1 cellular context compared by ENCODE assay signal in genomic region chr11:119030329-119031047, GRCh38.
TF ChIP-seq lines count a peak whose summit lies in the region.

TSS of gene SLC37A4 (minus strand) at chr11:119030877.

TF ChIP-seq in HepG2, 621 proteins besides CTCF, POLR2A, EP300 and RAD21 (continued from another document and continues in another):
- TF ChIP-seq FOXA3 (CRISPR knock-in tag; IDR thresholded peaks at IDR 0.05): peak; percentile 55
- TF ChIP-seq RNF2 (conservative IDR thresholded peaks at IDR 0.05; ENCODE audit: low read depth): peak; percentile 83
- 0 out of 2 replicates have a peak, but pooled peaks have one; percentile 60 for TF ChIP-seq ZZZ3 (CRISPR knock-in tag; IDR thresholded peaks at IDR 0.05; ENCODE audit: borderline replicate concordance)
- no peak for TF ChIP-seq GLMP (CRISPR knock-in tag; IDR thresholded peaks at IDR 0.05; ENCODE audit: borderline replicate concordance)
- TF ChIP-seq SMAD9 (CRISPR knock-in tag; IDR thresholded peaks at IDR 0.05): no peak
- peak; percentile 82 for TF ChIP-seq HOXD1 (CRISPR knock-in tag; IDR thresholded peaks at IDR 0.05)
- TF ChIP-seq PAX8 (CRISPR knock-in tag; IDR thresholded peaks at IDR 0.05; ENCODE audit: borderline replicate concordance): no peak
- no peak for TF ChIP-seq ZNF530 (CRISPR knock-in tag; IDR thresholded peaks at IDR 0.05; ENCODE audit: low read depth)
- no peak for TF ChIP-seq ZNF879 (CRISPR knock-in tag; IDR thresholded peaks at IDR 0.05)
- TF ChIP-seq, protein P1, sequence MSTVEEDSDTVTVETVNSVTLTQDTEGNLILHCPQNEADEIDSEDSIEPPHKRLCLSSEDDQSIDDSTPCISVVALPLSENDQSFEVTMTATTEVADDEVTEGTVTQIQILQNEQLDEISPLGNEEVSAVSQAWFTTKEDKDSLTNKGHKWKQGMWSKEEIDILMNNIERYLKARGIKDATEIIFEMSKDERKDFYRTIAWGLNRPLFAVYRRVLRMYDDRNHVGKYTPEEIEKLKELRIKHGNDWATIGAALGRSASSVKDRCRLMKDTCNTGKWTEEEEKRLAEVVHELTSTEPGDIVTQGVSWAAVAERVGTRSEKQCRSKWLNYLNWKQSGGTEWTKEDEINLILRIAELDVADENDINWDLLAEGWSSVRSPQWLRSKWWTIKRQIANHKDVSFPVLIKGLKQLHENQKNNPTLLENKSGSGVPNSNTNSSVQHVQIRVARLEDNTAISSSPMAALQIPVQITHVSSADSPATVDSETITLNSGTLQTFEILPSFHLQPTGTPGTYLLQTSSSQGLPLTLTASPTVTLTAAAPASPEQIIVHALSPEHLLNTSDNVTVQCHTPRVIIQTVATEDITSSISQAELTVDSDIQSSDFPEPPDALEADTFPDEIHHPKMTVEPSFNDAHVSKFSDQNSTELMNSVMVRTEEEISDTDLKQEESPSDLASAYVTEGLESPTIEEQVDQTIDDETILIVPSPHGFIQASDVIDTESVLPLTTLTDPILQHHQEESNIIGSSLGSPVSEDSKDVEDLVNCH (CRISPR knock-in tag; IDR thresholded peaks at IDR 0.05): no peak; the same call in 1 of the 2 replicates
- TF ChIP-seq ZNF777 (CRISPR knock-in tag; IDR thresholded peaks at IDR 0.05): peak; percentile 55; the same call in 1 of the 2 replicates
- peak; percentile 95 for TF ChIP-seq ZNF580 (CRISPR knock-in tag; IDR thresholded peaks at IDR 0.05; ENCODE audit: borderline replicate concordance, low read depth)
- no peak for TF ChIP-seq ZNF781 (CRISPR knock-in tag; IDR thresholded peaks at IDR 0.05; ENCODE audit: borderline replicate concordance, not compliant biosample characterization)
- peak; percentile 71 for TF ChIP-seq FOXP4 (CRISPR knock-in tag; IDR thresholded peaks at IDR 0.05)
- TF ChIP-seq KDM5B (CRISPR knock-in tag; IDR thresholded peaks at IDR 0.05; ENCODE audit: borderline replicate concordance): peak; percentile 79
- no peak for TF ChIP-seq FIP1L1 (IDR thresholded peaks at IDR 0.05; ENCODE audit: borderline replicate concordance, insufficient read depth, low read depth, low read length)
- peak; percentile 90; the same call in 1 of the 2 replicates for TF ChIP-seq IRF2 (CRISPR knock-in tag; IDR thresholded peaks at IDR 0.05)
- TF ChIP-seq CBX2 (IDR thresholded peaks at IDR 0.05; ENCODE audit: low read depth, low read length): no peak
- TF ChIP-seq CBX2 (CRISPR knock-in tag; IDR thresholded peaks at IDR 0.05; ENCODE audit: low read depth): no peak
- peak; percentile 40; the same call in 1 of the 2 replicates for TF ChIP-seq POLR2G (IDR thresholded peaks at IDR 0.05; ENCODE audit: low read depth, low read length)
- peak; percentile 94 for TF ChIP-seq ZNF772 (CRISPR knock-in tag; IDR thresholded peaks at IDR 0.05)
- TF ChIP-seq, protein P2, sequence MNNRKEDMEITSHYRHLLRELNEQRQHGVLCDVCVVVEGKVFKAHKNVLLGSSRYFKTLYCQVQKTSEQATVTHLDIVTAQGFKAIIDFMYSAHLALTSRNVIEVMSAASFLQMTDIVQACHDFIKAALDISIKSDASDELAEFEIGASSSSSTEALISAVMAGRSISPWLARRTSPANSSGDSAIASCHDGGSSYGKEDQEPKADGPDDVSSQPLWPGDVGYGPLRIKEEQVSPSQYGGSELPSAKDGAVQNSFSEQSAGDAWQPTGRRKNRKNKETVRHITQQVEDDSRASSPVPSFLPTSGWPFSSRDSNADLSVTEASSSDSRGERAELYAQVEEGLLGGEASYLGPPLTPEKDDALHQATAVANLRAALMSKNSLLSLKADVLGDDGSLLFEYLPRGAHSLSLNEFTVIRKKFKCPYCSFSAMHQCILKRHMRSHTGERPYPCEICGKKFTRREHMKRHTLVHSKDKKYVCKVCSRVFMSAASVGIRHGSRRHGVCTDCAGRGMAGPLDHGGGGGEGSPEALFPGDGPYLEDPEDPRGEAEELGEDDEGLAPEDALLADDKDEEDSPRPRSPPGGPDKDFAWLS (CRISPR knock-in tag; IDR thresholded peaks at IDR 0.05; ENCODE audit: borderline replicate concordance): no peak
- TF ChIP-seq ZNF547 (CRISPR knock-in tag; IDR thresholded peaks at IDR 0.05): 0 out of 2 replicates have a peak, but pooled peaks have one; percentile 64
- TF ChIP-seq, protein P3, sequence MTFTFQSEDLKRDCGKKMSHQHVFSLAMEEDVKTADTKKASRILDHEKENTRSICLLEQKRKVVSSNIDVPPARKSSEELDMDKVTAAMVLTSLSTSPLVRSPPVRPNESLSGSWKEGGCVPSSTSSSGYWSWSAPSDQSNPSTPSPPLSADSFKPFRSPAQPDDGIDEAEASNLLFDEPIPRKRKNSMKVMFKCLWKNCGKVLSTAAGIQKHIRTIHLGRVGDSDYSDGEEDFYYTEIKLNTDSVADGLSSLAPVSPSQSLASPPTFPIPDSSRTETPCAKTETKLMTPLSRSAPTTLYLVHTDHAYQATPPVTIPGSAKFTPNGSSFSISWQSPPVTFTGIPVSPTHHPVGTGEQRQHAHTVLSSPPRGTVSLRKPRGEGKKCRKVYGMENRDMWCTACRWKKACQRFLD (CRISPR knock-in tag; IDR thresholded peaks at IDR 0.05; ENCODE audit: borderline replicate concordance): 0 out of 2 replicates have a peak, but pooled peaks have one; percentile 36
- peak; percentile 46; the same call in 1 of the 2 replicates for TF ChIP-seq SP2 (CRISPR knock-in tag; IDR thresholded peaks at IDR 0.05)
- TF ChIP-seq HOXA7 (CRISPR knock-in tag; IDR thresholded peaks at IDR 0.05): no peak
- TF ChIP-seq ZC3H4 (CRISPR knock-in tag; IDR thresholded peaks at IDR 0.05; ENCODE audit: borderline replicate concordance): 0 out of 2 replicates have a peak, but pooled peaks have one; percentile 0
- TF ChIP-seq, protein P4, sequence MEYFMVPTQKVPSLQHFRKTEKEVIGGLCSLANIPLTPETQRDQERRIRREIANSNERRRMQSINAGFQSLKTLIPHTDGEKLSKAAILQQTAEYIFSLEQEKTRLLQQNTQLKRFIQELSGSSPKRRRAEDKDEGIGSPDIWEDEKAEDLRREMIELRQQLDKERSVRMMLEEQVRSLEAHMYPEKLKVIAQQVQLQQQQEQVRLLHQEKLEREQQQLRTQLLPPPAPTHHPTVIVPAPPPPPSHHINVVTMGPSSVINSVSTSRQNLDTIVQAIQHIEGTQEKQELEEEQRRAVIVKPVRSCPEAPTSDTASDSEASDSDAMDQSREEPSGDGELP (IDR thresholded peaks at IDR 0.05; ENCODE audit: borderline replicate concordance, low read depth): peak; percentile 56; the same call in 1 of the 2 replicates
- TF ChIP-seq TMF1 (CRISPR knock-in tag; IDR thresholded peaks at IDR 0.05; ENCODE audit: low read depth): peak; percentile 62; the same call in 1 of the 2 replicates
- no peak for TF ChIP-seq ZNF597 (CRISPR knock-in tag; IDR thresholded peaks at IDR 0.05)
- TF ChIP-seq ZNF441 (CRISPR knock-in tag; IDR thresholded peaks at IDR 0.05; ENCODE audit: borderline replicate concordance): peak; percentile 84; the same call in 1 of the 2 replicates
- TF ChIP-seq, protein P5, sequence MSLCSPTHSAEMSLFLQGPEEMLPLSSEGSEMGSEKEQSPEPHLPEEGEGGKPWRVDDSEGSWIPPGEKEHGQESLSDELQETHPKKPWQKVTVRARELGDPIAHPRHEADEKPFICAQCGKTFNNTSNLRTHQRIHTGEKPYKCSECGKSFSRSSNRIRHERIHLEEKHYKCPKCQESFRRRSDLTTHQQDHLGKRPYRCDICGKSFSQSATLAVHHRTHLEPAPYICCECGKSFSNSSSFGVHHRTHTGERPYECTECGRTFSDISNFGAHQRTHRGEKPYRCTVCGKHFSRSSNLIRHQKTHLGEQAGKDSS (CRISPR knock-in tag; IDR thresholded peaks at IDR 0.05; ENCODE audit: borderline replicate concordance, low read depth): peak; percentile 86
- no peak for TF ChIP-seq CBX1 (IDR thresholded peaks at IDR 0.05; ENCODE audit: low read depth)
- TF ChIP-seq ZNF749 (CRISPR knock-in tag; IDR thresholded peaks at IDR 0.05; ENCODE audit: borderline replicate concordance): peak; percentile 92
- TF ChIP-seq CCDC6 (CRISPR knock-in tag; IDR thresholded peaks at IDR 0.05): peak; percentile 87; the same call in 1 of the 2 replicates
- TF ChIP-seq ZNF180 (CRISPR knock-in tag; IDR thresholded peaks at IDR 0.05; ENCODE audit: borderline replicate concordance, low read depth): no peak
- TF ChIP-seq TEAD3 (CRISPR knock-in tag; optimal IDR thresholded peaks at IDR 0.05; ENCODE audit: borderline replicate concordance): peak; percentile 95
- TF ChIP-seq PHB2 (IDR thresholded peaks at IDR 0.05; ENCODE audit: partially characterized antibody): no peak
- no peak for TF ChIP-seq PHF5A (CRISPR knock-in tag; IDR thresholded peaks at IDR 0.05; ENCODE audit: low read depth, unreplicated experiment)
- no peak for TF ChIP-seq GTF2F1 (IDR thresholded peaks at IDR 0.05; ENCODE audit: low read length)
- TF ChIP-seq, protein P6, sequence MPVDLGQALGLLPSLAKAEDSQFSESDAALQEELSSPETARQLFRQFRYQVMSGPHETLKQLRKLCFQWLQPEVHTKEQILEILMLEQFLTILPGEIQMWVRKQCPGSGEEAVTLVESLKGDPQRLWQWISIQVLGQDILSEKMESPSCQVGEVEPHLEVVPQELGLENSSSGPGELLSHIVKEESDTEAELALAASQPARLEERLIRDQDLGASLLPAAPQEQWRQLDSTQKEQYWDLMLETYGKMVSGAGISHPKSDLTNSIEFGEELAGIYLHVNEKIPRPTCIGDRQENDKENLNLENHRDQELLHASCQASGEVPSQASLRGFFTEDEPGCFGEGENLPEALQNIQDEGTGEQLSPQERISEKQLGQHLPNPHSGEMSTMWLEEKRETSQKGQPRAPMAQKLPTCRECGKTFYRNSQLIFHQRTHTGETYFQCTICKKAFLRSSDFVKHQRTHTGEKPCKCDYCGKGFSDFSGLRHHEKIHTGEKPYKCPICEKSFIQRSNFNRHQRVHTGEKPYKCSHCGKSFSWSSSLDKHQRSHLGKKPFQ (CRISPR knock-in tag; IDR thresholded peaks at IDR 0.05; ENCODE audit: insufficient replicate concordance): peak; percentile 79
- no peak for TF ChIP-seq ZNF720 (CRISPR knock-in tag; IDR thresholded peaks at IDR 0.05)
- TF ChIP-seq MAFG (CRISPR knock-in tag; IDR thresholded peaks at IDR 0.05): 0 out of 2 replicates have a peak, but pooled peaks have one; percentile 31
- TF ChIP-seq POGZ (CRISPR knock-in tag; IDR thresholded peaks at IDR 0.05): peak; percentile 60
- peak; percentile 19 for TF ChIP-seq NRL (CRISPR knock-in tag; IDR thresholded peaks at IDR 0.05; ENCODE audit: borderline replicate concordance)
- TF ChIP-seq FOXO1 (CRISPR knock-in tag; IDR thresholded peaks at IDR 0.05): no peak; the same call in 1 of the 2 replicates
- no peak for TF ChIP-seq LRRFIP1 (CRISPR knock-in tag; conservative IDR thresholded peaks at IDR 0.05)
- TF ChIP-seq NCOA1 (CRISPR knock-in tag; IDR thresholded peaks at IDR 0.05): no peak
- TF ChIP-seq ZNF746 (CRISPR knock-in tag; IDR thresholded peaks at IDR 0.05): peak; percentile 12; the same call in 1 of the 2 replicates
- TF ChIP-seq STAG1 (CRISPR knock-in tag; IDR thresholded peaks at IDR 0.05): peak; percentile 73
- TF ChIP-seq RFX5 (IDR thresholded peaks at IDR 0.05; ENCODE audit: low read depth, low read length): no peak
